24 cellular contexts compared by ENCODE assay signal in the genomic region with DNA sequence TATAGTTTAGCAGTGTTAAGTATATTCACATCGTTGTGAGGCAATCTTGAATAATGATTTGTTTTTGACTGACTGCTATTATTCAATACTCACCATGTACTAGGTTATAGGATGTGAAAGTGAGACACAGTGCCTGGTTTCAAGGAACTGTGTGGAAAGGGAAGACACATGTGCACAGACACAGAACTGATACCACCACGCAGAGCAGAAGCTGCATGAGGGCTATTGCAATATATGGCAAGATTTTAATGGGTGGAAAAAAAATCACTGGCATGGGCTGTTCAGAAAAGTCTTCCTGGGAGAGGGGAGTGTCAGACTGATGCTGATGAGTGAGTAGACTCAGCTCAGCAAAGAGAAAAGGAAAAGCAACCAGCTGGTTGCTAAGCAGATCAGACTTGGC. TPM values are rescaled to one million over a fixed set of nuclear protein-coding genes. Genes with fewer than 3 reads are reported as not detected.
DNase-seq lines count a peak whose midpoint lies in the region; ATAC-seq and TF ChIP-seq lines count a peak whose summit lies in the region.
"Had no signal": no experiment of that assay in that cellular context is flagged by ENCODE, and none has a peak within 500 bp of the region (broad histone marks: within the 10 kb centered on the region; RNA-seq: fewer than 3 reads in every experiment).

No MANE protein-coding gene starts in this region.

- H3K4me1 Mint-ChIP-seq in WTC11, result peaks cover 55% of the 10 kb centered on the region
- peaks cover 9% of the 10 kb centered on the region for H3K4me1 Mint-ChIP-seq in activated CD4-positive, alpha-beta T cell treated with anti-CD3 and anti-CD28 coated beads, Interleukin-2, amount 10 ng/mL, durations not matched to agents 7 days and 5 days
- H3K4me1 Mint-ChIP-seq: activated CD4-positive, alpha-beta T cell treated with anti-CD3 and anti-CD28 coated beads, Interleukin-2, amount 10 ng/mL, durations not matched to agents 24 days and 14 days had no signal

- ATAC-seq in heart left ventricle (peak; percentile 34 to 78 (median 48)), WTC11 (no peak)
- ATAC-seq: A549 had no signal

- H3K4ac ChIP-seq in mesendoderm (ENCODE audit: low read depth, low read length), result no peak overlapping the region

- no peak overlapping the region for H3K4me3 ChIP-seq in heart left ventricle
- H3K4me3 ChIP-seq in mesendoderm (ENCODE audit: low read length), result no peak overlapping the region
- no peak overlapping the region for H3K4me3 ChIP-seq in suprapubic skin
- H3K4me3 ChIP-seq: A549; BLaER1 treated with 17β-estradiol and CSF1 and Interleukin-3, amounts not matched to agents 10 nM and 100 nM; ovary; PC-9; skin epidermis; thoracic aorta had no signal

- no peak overlapping the region for H2BK15ac ChIP-seq in mesendoderm (replicated peaks; ENCODE audit: low read depth)

- peak overlapping the region; percentile 68 for H3K27ac Mint-ChIP-seq in WTC11
- H3K27ac Mint-ChIP-seq in activated CD4-positive, alpha-beta T cell treated with anti-CD3 and anti-CD28 coated beads, Interleukin-2, amount 10 ng/mL, durations not matched to agents 7 days and 5 days, result no peak overlapping the region
- H3K27ac Mint-ChIP-seq: activated CD4-positive, alpha-beta T cell treated with anti-CD3 and anti-CD28 coated beads, Interleukin-2, amount 10 ng/mL, durations not matched to agents 24 days and 14 days had no signal

- no peak overlapping the region for H3K4me2 ChIP-seq in mesendoderm (ENCODE audit: low read length)
- H3K4me2 ChIP-seq: A549, PC-9 had no signal

- no peak overlapping the region for H2BK120ac ChIP-seq in mesendoderm (ENCODE audit: low read depth, low read length)

- intact Hi-C loops in heart left ventricle (cut with DNase I), result loop anchor here in 1 of 10 donors (5.0 kb wide), 1 partner anchor 41 kb away; no protein-coding TSS in a partner anchor
- intact Hi-C loops in cardiac septum (cut with DNase I), result no loop called here

- peak overlapping the region; percentile 46 for H3K56ac ChIP-seq in mesendoderm (ENCODE audit: low read length)

- H3K36me3 ChIP-seq in heart left ventricle (no peaks in the 10 kb centered on the region), mesendoderm (ENCODE audit: control insufficient read depth, insufficient read depth, low read length) (no peaks in the 10 kb centered on the region), suprapubic skin (no peaks in the 10 kb centered on the region)
- H3K36me3 ChIP-seq: BLaER1 treated with 17β-estradiol and CSF1 and Interleukin-3, amounts not matched to agents 10 nM and 100 nM; ovary; thoracic aorta had no signal

- H4K5ac ChIP-seq in mesendoderm (ENCODE audit: low read length), result no peak overlapping the region

- H3K4me1 ChIP-seq in heart left ventricle (peaks cover 0 to 31% (median 8%) of the 10 kb centered on the region in 12 donors), mesendoderm (ENCODE audit: control insufficient read depth, low read depth, low read length) (peaks cover 4% of the 10 kb centered on the region), suprapubic skin (peaks cover 30% of the 10 kb centered on the region)

- no peak overlapping the region for H3K18ac ChIP-seq in mesendoderm (ENCODE audit: low read length)

- H3K9me3 ChIP-seq in heart left ventricle, result no peaks in the 10 kb centered on the region
- H3K9me3 ChIP-seq in suprapubic skin, result no peaks in the 10 kb centered on the region
- H3K9me3 ChIP-seq: A549; BLaER1 treated with 17β-estradiol and CSF1 and Interleukin-3, amounts not matched to agents 10 nM and 100 nM; ovary; thoracic aorta had no signal

- TF ChIP-seq EP300 in suprapubic skin (IDR thresholded peaks at IDR 0.05), result no peak

- peak overlapping the region in 1 of 12 donors; percentile 66 for H3K27ac ChIP-seq in heart left ventricle
- no peak overlapping the region for H3K27ac ChIP-seq in mesendoderm (ENCODE audit: low read depth, low read length)
- H3K27ac ChIP-seq in suprapubic skin, result no peak overlapping the region
- H3K27ac ChIP-seq: A549, ovary, PC-9, thoracic aorta had no signal

- 76 to 86% (median 82%) methylated on average over 2 of the region's 2 CpGs for WGBS in heart left ventricle, 4 donors
- WGBS in mesendoderm (ENCODE audit: extremely low coverage, insufficient coverage, low lambda C conversion rate), result no CpG with 5 or more reads among the region's 2 CpGs
- 85% methylated on average over 2 of the region's 2 CpGs for WGBS in suprapubic skin

- no peaks in the 10 kb centered on the region for H3K9me3 Mint-ChIP-seq in WTC11
- H3K9me3 Mint-ChIP-seq in activated CD4-positive, alpha-beta T cell treated with anti-CD3 and anti-CD28 coated beads, Interleukin-2, amount 10 ng/mL, durations not matched to agents 7 days and 5 days, result no peaks in the 10 kb centered on the region
- H3K9me3 Mint-ChIP-seq: activated CD4-positive, alpha-beta T cell treated with anti-CD3 and anti-CD28 coated beads, Interleukin-2, amount 10 ng/mL, durations not matched to agents 24 days and 14 days had no signal

- no peak overlapping the region for H4K8ac ChIP-seq in mesendoderm (ENCODE audit: low read depth, low read length)

- H3K27me3 ChIP-seq in heart left ventricle, result no peaks in the 10 kb centered on the region
- H3K27me3 ChIP-seq in mesendoderm (ENCODE audit: insufficient read depth, low read length, poor library complexity), result no peaks in the 10 kb centered on the region
- peaks cover 3% of the 10 kb centered on the region for H3K27me3 ChIP-seq in suprapubic skin
- H3K27me3 ChIP-seq: BLaER1 treated with 17β-estradiol and CSF1 and Interleukin-3, amounts not matched to agents 10 nM and 100 nM; ovary had no signal

- peaks cover 22% of the 10 kb centered on the region for H3K36me3 Mint-ChIP-seq in WTC11
- H3K36me3 Mint-ChIP-seq in activated CD4-positive, alpha-beta T cell treated with anti-CD3 and anti-CD28 coated beads, Interleukin-2, amount 10 ng/mL, durations not matched to agents 7 days and 5 days (ENCODE audit: low read depth), result no peaks in the 10 kb centered on the region

- peak overlapping the region; percentile 35 for H2AK5ac ChIP-seq in mesendoderm (ENCODE audit: low read length)

- CTCF ChIA-PET in WTC11 (lab: Charles Lee), result interaction anchor here (1.7 to 22.4 kb wide), 2 partner anchors 9 to 52 kb away, joined by 6 to 372 read pairs; a partner anchor contains a TSS
- CTCF ChIA-PET in activated CD4-positive, alpha-beta T cell treated with anti-CD3 and anti-CD28 coated beads, Interleukin-2, amount 10 ng/mL, durations not matched to agents 7 days and 5 days (lab: Charles Lee), result interaction anchor here (1.6 kb wide), 1 partner anchor 52 kb away, joined by 3 read pairs; no protein-coding TSS in a partner anchor

- no peaks in the 10 kb centered on the region for H3K27me3 Mint-ChIP-seq in WTC11 (ENCODE audit: low read depth)
- peaks cover 12% of the 10 kb centered on the region for H3K27me3 Mint-ChIP-seq in activated CD4-positive, alpha-beta T cell treated with anti-CD3 and anti-CD28 coated beads, Interleukin-2, amount 10 ng/mL, durations not matched to agents 7 days and 5 days

- peak in 1 of 5 donors; percentile 30 for DNase-seq in heart left ventricle
- no peak for DNase-seq in cardiac septum (ENCODE audit: low spot score)
- no peak for DNase-seq in WTC11 (ENCODE audit: low spot score)
- no peak for DNase-seq in mesendoderm
- DNase-seq in suprapubic skin (ENCODE audit: low spot score in 2 of 2), result no peak
- DNase-seq in activated CD4-positive, alpha-beta T cell treated with anti-CD3 and anti-CD28 coated beads, Interleukin-2, amount 10 ng/mL, durations not matched to agents 7 days and 5 days, result no peak
- DNase-seq in DMS79 (lab: John Stamatoyannopoulos, UW), result no peak
- DNase-seq in DMS79 treated with DMSO at 0.1 percent for 48 hours (lab: John Stamatoyannopoulos, UW), result no peak
- DNase-seq: activated CD4-positive, alpha-beta T cell treated with anti-CD3 and anti-CD28 coated beads, Interleukin-2, amount 10 ng/mL, durations not matched to agents 24 days and 14 days; activated naive CD4-positive, alpha-beta T cell; anterior cingulate cortex; Karpas-422; NCI-H1105 treated with DMSO at 0.1 percent for 48 hours; NCI-H2107; NCI-H524; ovary; PC-9; stimulated activated CD4-positive, alpha-beta T cell treated with anti-CD3 and anti-CD28 coated beads, Interleukin-4, amount 100 ng/mL, for 1 hour had no signal

- H2BK5ac ChIP-seq in mesendoderm (ENCODE audit: low read length), result no peak overlapping the region

- H3K79me1 ChIP-seq in mesendoderm (ENCODE audit: low read length), result peaks cover 7% of the 10 kb centered on the region

- POLR2A ChIA-PET in WTC11 (lab: Charles Lee), result interaction anchor here (0.6 to 2.3 kb wide), 3 partner anchors 11 to 112 kb away, joined by 4 to 10 read pairs (median 7); no protein-coding TSS in a partner anchor
- POLR2A ChIA-PET in activated CD4-positive, alpha-beta T cell treated with anti-CD3 and anti-CD28 coated beads, Interleukin-2, amount 10 ng/mL, durations not matched to agents 7 days and 5 days (lab: Charles Lee), result no interaction called here

- no peak for TF ChIP-seq POLR2A in heart left ventricle (IDR thresholded peaks at IDR 0.05)
- no peak for TF ChIP-seq POLR2A in suprapubic skin (IDR thresholded peaks at IDR 0.05)

- H3K79me2 ChIP-seq in mesendoderm (ENCODE audit: control insufficient read depth, insufficient read depth, low read length), result peaks cover 9% of the 10 kb centered on the region

- H3K4me3 Mint-ChIP-seq in WTC11, result no peak overlapping the region
- H3K4me3 Mint-ChIP-seq in activated CD4-positive, alpha-beta T cell treated with anti-CD3 and anti-CD28 coated beads, Interleukin-2, amount 10 ng/mL, durations not matched to agents 7 days and 5 days, result no peak overlapping the region
- H3K4me3 Mint-ChIP-seq: activated CD4-positive, alpha-beta T cell treated with anti-CD3 and anti-CD28 coated beads, Interleukin-2, amount 10 ng/mL, durations not matched to agents 24 days and 14 days had no signal

- H3K9ac ChIP-seq in mesendoderm (ENCODE audit: low read length), result no peak overlapping the region

- TF ChIP-seq CTCF in heart left ventricle (IDR thresholded peaks at IDR 0.05), result no peak
- no peak for TF ChIP-seq CTCF in WTC11 (IDR thresholded peaks at IDR 0.05)
- TF ChIP-seq CTCF in suprapubic skin (IDR thresholded peaks at IDR 0.05), result no peak

- H3K23ac ChIP-seq in mesendoderm (ENCODE audit: low read length), result no peak overlapping the region

RNA-seq across cellular contexts. Expression of a gene that starts 10.4 kb away (rescaled TPM):
- total RNA-seq in heart left ventricle (10 to 100 TPM in 6 of 9 donors, 1 to 10 TPM in 3; 8.5 to 34.1 (median 14.2) TPM), cardiac septum (4.4 TPM), WTC11 (2021) (200 to 207 TPM (median 201 TPM) in 3 replicates), suprapubic skin (10 to 100 TPM; 45.2 to 67.7 (median 53.2) TPM)
- 10 to 100 TPM in 1 of 2 donors, 1 to 10 TPM in 1; 7.3 to 21.6 TPM for polyA plus RNA-seq in heart left ventricle
- polyA plus RNA-seq in mesendoderm (2013, experiment 1 of 2), result 73.0 TPM
- 73.7 TPM for polyA plus RNA-seq in mesendoderm (2013, experiment 2 of 2)
- total RNA-seq in activated CD4-positive, alpha-beta T cell treated with anti-CD3 and anti-CD28 coated beads, Interleukin-2, amount 10 ng/mL, durations not matched to agents 7 days and 5 days, result under 1 TPM; 0.27 to 0.64 TPM
- total RNA-seq: activated CD4-positive, alpha-beta T cell treated with anti-CD3 and anti-CD28 coated beads, Interleukin-2, amount 10 ng/mL, durations not matched to agents 24 days and 14 days had no signal

RNA-seq across cellular contexts. Expression of a gene that starts 54.0 kb away (rescaled TPM):
- total RNA-seq in heart left ventricle, result under 1 TPM in 3 of 9 donors, not detected in 6; 0.18 to 0.32 (median 0.24) TPM
- polyA plus RNA-seq in heart left ventricle, result not detected
- not detected for total RNA-seq in cardiac septum
- total RNA-seq in WTC11 (2021), result not detected in 3 replicates
- polyA plus RNA-seq in mesendoderm (2013, experiment 1 of 2), result 0.04 TPM
- 0.07 TPM for polyA plus RNA-seq in mesendoderm (2013, experiment 2 of 2)
- total RNA-seq in suprapubic skin, result not detected
- under 1 TPM; 0.67 to 0.98 TPM for total RNA-seq in activated CD4-positive, alpha-beta T cell treated with anti-CD3 and anti-CD28 coated beads, Interleukin-2, amount 10 ng/mL, durations not matched to agents 7 days and 5 days
- total RNA-seq: chondrocyte, HT-29, ovary, PC-9, thoracic aorta had no signal
